10 cellular contexts compared by ENCODE assay signal in the genomic region with DNA sequence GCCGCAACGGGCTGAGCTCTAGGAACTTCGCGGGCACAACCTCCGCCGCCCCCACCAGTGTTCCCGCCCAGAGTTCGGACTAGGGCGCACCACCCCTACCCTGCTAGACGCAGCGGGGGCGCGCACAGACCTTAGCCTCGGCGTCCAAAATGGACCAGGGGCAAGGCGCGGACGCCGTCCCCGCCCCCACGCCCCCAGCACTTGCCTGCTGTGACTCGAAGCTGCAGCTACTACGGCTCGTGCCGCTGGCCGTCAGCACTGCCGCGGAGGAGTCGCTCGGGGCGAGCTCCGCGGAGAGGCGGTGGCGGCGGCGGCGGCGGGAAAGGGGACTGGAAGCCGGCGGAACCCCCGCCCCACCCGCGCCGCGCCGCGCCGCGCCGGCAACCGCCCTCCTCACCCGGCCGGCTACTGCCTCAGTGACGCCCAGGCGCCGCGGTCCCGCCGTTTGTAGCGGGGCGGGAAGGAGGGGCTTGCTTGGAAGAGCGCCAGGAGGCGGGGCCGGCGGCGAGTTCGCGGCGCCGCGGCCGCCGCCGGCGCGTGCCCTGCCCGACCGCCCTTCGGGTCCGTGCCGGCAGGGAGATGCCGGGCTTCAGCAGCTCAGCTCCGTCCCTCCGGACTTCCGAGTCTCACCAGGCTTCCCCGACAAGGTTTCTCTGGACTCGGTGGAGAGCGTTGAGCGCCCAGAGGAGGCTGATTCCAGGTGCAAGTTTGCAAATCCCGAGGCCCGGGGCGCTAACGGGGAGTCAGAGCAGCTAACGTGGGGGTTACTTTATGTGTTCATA. TPM values are rescaled to one million over a fixed set of nuclear protein-coding genes. Genes with fewer than 3 reads are reported as not detected.
A peak's percentile ranks its signal among the peaks of the same experiment; 100 is the strongest.
DNase-seq lines count a peak whose midpoint lies in the region; ATAC-seq, FAIRE-seq and TF ChIP-seq lines count a peak whose summit lies in the region.
"Had no signal": no experiment of that assay in that cellular context is flagged by ENCODE, and none has a peak within 500 bp of the region (broad histone marks: within the 10 kb centered on the region; RNA-seq: fewer than 3 reads in every experiment).

No MANE protein-coding gene starts in this region.

- peaks cover 6% of the 10 kb centered on the region for H3K4me1 Mint-ChIP-seq in astrocyte (ENCODE audit: low read depth, unreplicated experiment)
- no peaks in the 10 kb centered on the region for H3K4me1 Mint-ChIP-seq in activated naive CD4-positive, alpha-beta T cell treated with anti-CD3 and anti-CD28 coated beads, Interleukin-2, amount 10 ng/mL, durations not matched to agents 7 days and 5 days

- no peak for TF ChIP-seq CTCF in SK-N-SH (IDR thresholded peaks at IDR 0.05)
- no peak for TF ChIP-seq CTCF in astrocyte (IDR thresholded peaks at IDR 0.05; ENCODE audit: insufficient read depth, low read depth, low read length)
- no peak for TF ChIP-seq CTCF in transverse colon (IDR thresholded peaks at IDR 0.05)

- H3K9ac ChIP-seq in SK-N-SH (no peak overlapping the region), astrocyte (ENCODE audit: low read length) (no peak overlapping the region)
- H3K9ac ChIP-seq: BLaER1 had no signal

- no peak for ATAC-seq in SK-N-SH treated with all-trans-retinoic acid at 6 μM for 48 hours
- peak; percentile 25 for ATAC-seq in left lobe of liver
- ATAC-seq in HG03025 (IDR thresholded peaks at IDR 0.05; ENCODE audit: low FRiP score, unreplicated experiment), result no peak

- H3K4me3 ChIP-seq in SK-N-SH (ENCODE audit: low read depth in 2 of 2, low read length in 1 of 2), result peak overlapping the region; percentile 47 to 50; a peak in 3 of 4 replicates
- peak overlapping the region; percentile 55 for H3K4me3 ChIP-seq in astrocyte (ENCODE audit: insufficient read depth, low read depth, low read length)
- H3K4me3 ChIP-seq in transverse colon, result peak overlapping the region in 3 of 4 donors; percentile 35 to 53 (median 53)
- H3K4me3 ChIP-seq: BLaER1 had no signal

- no peak for FAIRE-seq in astrocyte (lab: Jason Lieb, UNC)

- no peaks in the 10 kb centered on the region for H3K9me2 ChIP-seq in SK-N-SH

- intact Hi-C loops in transverse colon (cut with DNase I; ENCODE audit: low total_unique reads), result no loop called here

- no peaks in the 10 kb centered on the region for H3F3A ChIP-seq in SK-N-SH (replicated peaks; ENCODE audit: insufficient read depth)

- TF ChIP-seq EP300 in SK-N-SH (IDR thresholded peaks at IDR 0.05; ENCODE audit: borderline replicate concordance in 1 of 2, low read depth in 1 of 2, low read length in 1 of 2) (no peak), transverse colon (IDR thresholded peaks at IDR 0.05; ENCODE audit: low read depth) (no peak)

- peaks cover 21% of the 10 kb centered on the region for H3K27me3 Mint-ChIP-seq in astrocyte (ENCODE audit: low read depth, unreplicated experiment)
- H3K27me3 Mint-ChIP-seq in activated naive CD4-positive, alpha-beta T cell treated with anti-CD3 and anti-CD28 coated beads, Interleukin-2, amount 10 ng/mL, durations not matched to agents 7 days and 5 days, result peaks cover 33% of the 10 kb centered on the region

- H4K20me1 ChIP-seq in SK-N-SH (ENCODE audit: insufficient read depth) (no peaks in the 10 kb centered on the region), astrocyte (ENCODE audit: insufficient read depth, low read length) (no peaks in the 10 kb centered on the region)
- H4K20me1 ChIP-seq: BLaER1 had no signal

- POLR2A ChIA-PET in SK-N-SH (lab: Yijun Ruan, JAX), result no interaction called here

- in situ Hi-C loops in transverse colon (cut with MboI; ENCODE audit: low pct_ligation_motif_present in 1 of 4, low pct_unique_long_range_greater_than_20kb in 1 of 4, low sequenced_read_pairs in 3 of 4), result no loop called here

- H3K36me3 Mint-ChIP-seq in astrocyte (ENCODE audit: low read depth, unreplicated experiment), result no peaks in the 10 kb centered on the region
- no peaks in the 10 kb centered on the region for H3K36me3 Mint-ChIP-seq in activated naive CD4-positive, alpha-beta T cell treated with anti-CD3 and anti-CD28 coated beads, Interleukin-2, amount 10 ng/mL, durations not matched to agents 7 days and 5 days

- H3K27ac Mint-ChIP-seq in astrocyte (ENCODE audit: unreplicated experiment), result no peak overlapping the region
- H3K27ac Mint-ChIP-seq in activated naive CD4-positive, alpha-beta T cell treated with anti-CD3 and anti-CD28 coated beads, Interleukin-2, amount 10 ng/mL, durations not matched to agents 7 days and 5 days, result no peak overlapping the region

- TF ChIP-seq RAD21 in SK-N-SH (IDR thresholded peaks at IDR 0.05; ENCODE audit: low read length), result no peak

- H3K79me2 ChIP-seq in SK-N-SH (ENCODE audit: insufficient read depth), result no peaks in the 10 kb centered on the region
- no peaks in the 10 kb centered on the region for H3K79me2 ChIP-seq in astrocyte (ENCODE audit: insufficient read depth, low read length)

- H3K4me3 Mint-ChIP-seq in astrocyte (ENCODE audit: unreplicated experiment), result peak overlapping the region; percentile 86
- no peak overlapping the region for H3K4me3 Mint-ChIP-seq in activated naive CD4-positive, alpha-beta T cell treated with anti-CD3 and anti-CD28 coated beads, Interleukin-2, amount 10 ng/mL, durations not matched to agents 7 days and 5 days
- H3K4me3 Mint-ChIP-seq: activated T-helper 1 cell treated with anti-CD3 and anti-CD28 coated beads, Interleukin-12 subunit alpha, Interleukin-12 subunit beta, Interleukin-2, Interleukin-4 antibody, amounts not matched to agents 30 ng/mL and 10 ng/mL and 1 ng/mL, durations not matched to agents 14 hours and 24 hours and 36 hours had no signal

- CTCF ChIA-PET in SK-N-SH (lab: Yijun Ruan, JAX), result interaction anchor here (1.5 kb wide), 1 partner anchor 35 kb away, joined by 4 read pairs; no protein-coding TSS in a partner anchor
- CTCF ChIA-PET in activated naive CD4-positive, alpha-beta T cell treated with anti-CD3 and anti-CD28 coated beads, Interleukin-2, amount 10 ng/mL, durations not matched to agents 7 days and 5 days (lab: Charles Lee), result no interaction called here

- no peaks in the 10 kb centered on the region for H3K36me3 ChIP-seq in SK-N-SH (replicated peaks in 1 of 2; ENCODE audit: control insufficient read depth in 1 of 2, insufficient read depth in 2 of 2, low read length in 1 of 2)
- H3K36me3 ChIP-seq in astrocyte (ENCODE audit: insufficient read depth, low read length), result no peaks in the 10 kb centered on the region
- H3K36me3 ChIP-seq in transverse colon, result no peaks in the 10 kb centered on the region
- H3K36me3 ChIP-seq: BLaER1 had no signal

- DNase-seq in SK-N-SH (peak; percentile 84), astrocyte (ENCODE audit: low read depth) (no peak), left lobe of liver (ENCODE audit: low spot score) (no peak), transverse colon (peak; percentile 26), AG08395 (ENCODE audit: low spot score) (no peak)
- DNase-seq in activated naive CD4-positive, alpha-beta T cell treated with anti-CD3 and anti-CD28 coated beads, Interleukin-2, amount 10 ng/mL, durations not matched to agents 7 days and 5 days, result no peak

- under 1% methylated on average over 28 of the region's 95 CpGs for WGBS in SK-N-SH (ENCODE audit: low lambda C conversion rate)
- WGBS in transverse colon (ENCODE audit: low coverage in 1 of 2), 2 donors, result 0 to 7% methylated on average over 4 to 41 of the region's 95 CpGs

- H3K27ac ChIP-seq in SK-N-SH (ENCODE audit: low read depth in 2 of 2, low read length in 1 of 2) (no peak overlapping the region), astrocyte (ENCODE audit: low read depth, low read length) (no peak overlapping the region), transverse colon (peak overlapping the region in 1 of 4 donors; percentile 29)
- H3K27ac ChIP-seq: BLaER1 had no signal

- H3K27me3 ChIP-seq in SK-N-SH (ENCODE audit: insufficient read depth) (peaks cover 15% of the 10 kb centered on the region), astrocyte (ENCODE audit: insufficient read depth, low read length) (peaks cover 42% of the 10 kb centered on the region), transverse colon (peaks cover 77% of the 10 kb centered on the region)
- H3K27me3 ChIP-seq: BLaER1 had no signal

- TF ChIP-seq POLR2A in transverse colon (IDR thresholded peaks at IDR 0.05), result no peak

- peak overlapping the region; percentile 51; the same call in 1 of the 2 replicates for H2AFZ ChIP-seq in SK-N-SH (ENCODE audit: low read depth)
- H2AFZ ChIP-seq in astrocyte (ENCODE audit: low read depth, low read length), result peak overlapping the region; percentile 65

- H3K9me3 ChIP-seq in SK-N-SH (no peaks in the 10 kb centered on the region), astrocyte (ENCODE audit: insufficient read depth, low read depth, low read length) (no peaks in the 10 kb centered on the region), transverse colon (no peaks in the 10 kb centered on the region)

- peaks cover 0 to 29% of the 10 kb centered on the region in 2 experiments; a peak in 2 of 4 replicates for H3K4me1 ChIP-seq in SK-N-SH (ENCODE audit: control insufficient read depth in 1 of 2, insufficient read depth in 2 of 2, low read depth in 1 of 2, low read length in 1 of 2)
- no peaks in the 10 kb centered on the region for H3K4me1 ChIP-seq in astrocyte (ENCODE audit: insufficient read depth, low read length)
- H3K4me1 ChIP-seq in transverse colon, result peaks cover 0 to 39% (median 30%) of the 10 kb centered on the region in 4 donors
- H3K4me1 ChIP-seq: BLaER1 had no signal

- H3K9me3 Mint-ChIP-seq in astrocyte (ENCODE audit: unreplicated experiment), result no peaks in the 10 kb centered on the region
- peaks cover 3% of the 10 kb centered on the region for H3K9me3 Mint-ChIP-seq in activated naive CD4-positive, alpha-beta T cell treated with anti-CD3 and anti-CD28 coated beads, Interleukin-2, amount 10 ng/mL, durations not matched to agents 7 days and 5 days
- H3K9me3 Mint-ChIP-seq: activated T-helper 1 cell treated with anti-CD3 and anti-CD28 coated beads, Interleukin-12 subunit alpha, Interleukin-12 subunit beta, Interleukin-2, Interleukin-4 antibody, amounts not matched to agents 30 ng/mL and 10 ng/mL and 1 ng/mL, durations not matched to agents 14 hours and 24 hours and 36 hours had no signal

- peak overlapping the region; percentile 70 for H3K4me2 ChIP-seq in SK-N-SH
- H3K4me2 ChIP-seq in astrocyte (ENCODE audit: low read length), result peak overlapping the region; percentile 85
- H3K4me2 ChIP-seq: BLaER1 had no signal

TF ChIP-seq in SK-N-SH, 30 proteins besides CTCF, POLR2A, EP300 and RAD21 (continues in another document):
- TF ChIP-seq NFIC (IDR thresholded peaks at IDR 0.05; ENCODE audit: borderline replicate concordance) (no peak), MXI1 (IDR thresholded peaks at IDR 0.05; ENCODE audit: low read depth, low read length) (0 out of 2 replicates have a peak, but pooled peaks have one; percentile 35)

TF ChIP-seq in SK-N-SH treated with all-trans-retinoic acid at 6 μM for 48 hours, 23 proteins besides CTCF, POLR2A, EP300 and RAD21 (continues in another document):
- no peak for TF ChIP-seq SNAI2 (CRISPR knock-in tag; IDR thresholded peaks at IDR 0.05)
- TF ChIP-seq ZFP3 (CRISPR knock-in tag; IDR thresholded peaks at IDR 0.05), result no peak
- TF ChIP-seq CSDC2 (CRISPR knock-in tag; IDR thresholded peaks at IDR 0.05), result no peak
- no peak for TF ChIP-seq PPARA (CRISPR knock-in tag; IDR thresholded peaks at IDR 0.05; ENCODE audit: borderline replicate concordance)

RNA-seq across cellular contexts. Expression of gene ELAVL2, which starts 4.4 kb away (rescaled TPM):
- polyA plus RNA-seq in SK-N-SH (2012; rRNA removed), result 0.15 and 0.28 TPM in 2 replicates
- polyA plus RNA-seq in SK-N-SH (2012; cell fraction: cytosol; rRNA removed), result 0.37 and 0.50 TPM in 2 replicates
- polyA plus RNA-seq in SK-N-SH (2012; cell fraction: nucleus; rRNA removed), result 0.06 and 0.12 TPM in 2 replicates
- 19.1 and 22.2 TPM in 2 replicates for total RNA-seq in astrocyte
- 0.25 TPM for total RNA-seq in left lobe of liver
- total RNA-seq in transverse colon, result 1 to 10 TPM in 1 of 4 donors, under 1 TPM in 2, not detected in 1; 0.41 to 2.2 (median 0.60) TPM
- total RNA-seq: activated T-helper 1 cell treated with anti-CD3 and anti-CD28 coated beads, Interleukin-12 subunit alpha, Interleukin-12 subunit beta, Interleukin-2, Interleukin-4 antibody, amounts not matched to agents 30 ng/mL and 10 ng/mL and 1 ng/mL, durations not matched to agents 14 hours and 24 hours and 36 hours had no signal

Comparison
In these comparisons a context has a peak if more than half of its experiments do, and no peak if none do; other contexts are left out.
1. DNase-seq: peak in SK-N-SH (single experiment) and transverse colon (single experiment); none in astrocyte (single experiment), left lobe of liver (single experiment), activated naive CD4-positive, alpha-beta T cell treated with anti-CD3 and anti-CD28 coated beads, Interleukin-2, amount 10 ng/mL, durations not matched to agents 7 days and 5 days (single experiment) and AG08395 (single experiment).
2. Peak in every context shown above with its lines, with median percentiles within 50 percentile points of each other: H3K4me3 ChIP-seq.